Comparison of ENCODE assay signal across 10 cellular contexts in genomic region chr2:203685081-203685621, GRCh38. TPM values are rescaled to one million over a fixed set of nuclear protein-coding genes. Genes with fewer than 3 reads are reported as not detected.
A peak's percentile ranks its signal among the peaks of the same experiment; 100 is the strongest.
DNase-seq lines count a peak whose midpoint lies in the region; ATAC-seq and TF ChIP-seq lines count a peak whose summit lies in the region.
"Had no signal": no experiment of that assay in that cellular context is flagged by ENCODE, and none has a peak within 500 bp of the region (broad histone marks: within the 10 kb centered on the region; RNA-seq: fewer than 3 reads in every experiment).

No MANE protein-coding gene starts in this region.

- intact Hi-C loops in lower leg skin (cut with DNase I; ENCODE audit: low total_unique reads) = no loop called here

- TF ChIP-seq CTCF in astrocyte of the spinal cord (IDR thresholded peaks at IDR 0.05; ENCODE audit: low read depth, low read length) (no peak), right atrium auricular region (IDR thresholded peaks at IDR 0.05) (no peak), lower leg skin (IDR thresholded peaks at IDR 0.05) (no peak)

- H3K9me3 ChIP-seq in right atrium auricular region = no peaks in the 10 kb centered on the region
- H3K9me3 ChIP-seq: prostate gland had no signal

- 35% methylated on average over 5 of the region's 5 CpGs for WGBS in lower leg skin, 2 donors

- peak overlapping the region; percentile 79 to 91 for H3K27ac ChIP-seq in right atrium auricular region
- H3K27ac ChIP-seq: prostate gland had no signal

- H3K4me3 ChIP-seq in astrocyte of the spinal cord (ENCODE audit: low read depth, low read length) = no peak overlapping the region
- H3K4me3 ChIP-seq in right atrium auricular region = no peak overlapping the region
- no peak overlapping the region for H3K4me3 ChIP-seq in lower leg skin (ENCODE audit: low read depth, poor library complexity, severe bottlenecking)
- H3K4me3 ChIP-seq: prostate gland had no signal

- DNase-seq in H4 (ENCODE audit: low spot score) (peak; percentile 89), astrocyte of the spinal cord (ENCODE audit: low read depth, low spot score) (peak; percentile 99), right atrium auricular region (ENCODE audit: low spot score) (no peak), smooth muscle cell of the brain vasculature (ENCODE audit: low read depth, low spot score) (peak; percentile 65), HK-2 (ENCODE audit: unreplicated experiment) (no peak), GF-D8 (lab: John Stamatoyannopoulos, UW) (no peak), lower leg skin (ENCODE audit: low spot score in 2 of 2) (no peak)
- DNase-seq: stimulated activated naive CD8-positive, alpha-beta T cell treated with anti-CD3 and anti-CD28 coated beads, Interleukin-15, amount 100 ng/mL, for 72 hours had no signal

- in situ Hi-C loops in astrocyte of the spinal cord (cut with HindIII; ENCODE audit: low sequenced_read_pairs) = no loop called here

- ATAC-seq in activated CD4-positive, CD25-positive, alpha-beta regulatory T cell treated with anti-CD3 and anti-CD28 coated beads, Interleukin-2, amount 50 U/mL, for 24 hours = no peak
- ATAC-seq: stimulated activated naive CD8-positive, alpha-beta T cell treated with anti-CD3 and anti-CD28 coated beads, Interleukin-15, amount 100 ng/mL, for 72 hours had no signal

- no peaks in the 10 kb centered on the region for H3K27me3 ChIP-seq in right atrium auricular region

- peaks cover 0 to 86% of the 10 kb centered on the region in 2 donors for H3K4me1 ChIP-seq in right atrium auricular region
- H3K4me1 ChIP-seq: prostate gland had no signal

- TF ChIP-seq POLR2A in lower leg skin (IDR thresholded peaks at IDR 0.05) = no peak

- no peaks in the 10 kb centered on the region for H3K36me3 ChIP-seq in right atrium auricular region
- H3K36me3 ChIP-seq: prostate gland had no signal

RNA-seq across cellular contexts. Expression of gene CD28, which starts 21.3 kb away (rescaled TPM):
- total RNA-seq in H4 (2014; rRNA removed; shearing (Covaris generic)) = not detected in 2 replicates
- 1 to 10 TPM in 1 of 2 donors, under 1 TPM in 1; 0.55 to 1.6 TPM for total RNA-seq in right atrium auricular region
- under 1 TPM; 0.08 to 0.45 (median 0.31) TPM for total RNA-seq in lower leg skin

Comparison
In these comparisons a context has a peak if more than half of its experiments do, and no peak if none do; other contexts are left out.
1. DNase-seq: peak in H4 (single experiment), astrocyte of the spinal cord (single experiment) and smooth muscle cell of the brain vasculature (single experiment); none in right atrium auricular region (single experiment), HK-2 (single experiment), GF-D8 (single experiment) and lower leg skin (0 of 2).